In the genomic region with DNA sequence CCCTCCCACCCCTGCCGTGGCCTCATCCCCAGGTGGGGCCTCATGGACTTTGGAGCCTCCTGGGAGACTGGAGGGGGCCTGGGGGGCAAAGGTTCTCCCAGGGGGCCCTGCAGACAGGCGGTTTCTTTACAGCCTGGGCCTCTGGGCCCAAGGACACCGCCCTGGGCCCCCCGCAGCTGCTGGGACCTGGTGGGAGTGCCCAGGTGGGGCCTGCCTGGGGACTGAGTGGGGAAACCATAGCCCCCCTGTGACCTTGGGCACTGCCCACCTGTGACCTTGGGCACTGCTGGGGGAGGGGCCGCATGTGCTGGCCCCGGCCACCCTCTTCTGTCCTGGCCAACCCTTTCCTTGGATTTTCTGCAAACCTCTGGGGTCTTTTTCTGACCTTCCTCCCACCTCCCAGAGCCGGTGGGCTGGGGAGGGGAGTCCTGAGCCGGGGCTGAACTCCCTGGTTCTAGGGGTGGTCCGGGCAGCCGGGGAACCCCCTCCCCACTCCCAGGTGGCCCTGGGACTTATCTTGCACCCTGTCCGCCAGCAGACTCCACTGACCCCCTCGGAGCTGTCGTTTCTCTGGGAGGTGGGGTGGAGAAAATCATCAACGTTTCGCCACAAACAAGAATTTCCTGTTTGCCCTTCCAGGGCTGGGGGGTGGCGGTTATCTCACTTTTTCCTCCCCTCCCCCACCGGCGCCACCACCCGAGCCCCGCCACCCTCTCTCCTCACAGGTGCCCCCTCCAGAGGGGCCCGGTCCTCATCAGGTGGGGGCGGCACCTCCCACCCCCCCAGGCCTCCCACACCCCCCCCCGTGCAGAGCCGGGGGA, we compare ENCODE assay signal across 11 cellular contexts. TPM values are rescaled to one million over a fixed set of nuclear protein-coding genes. Genes with fewer than 3 reads are reported as not detected.
DNase-seq lines count a peak whose midpoint lies in the region; TF ChIP-seq lines count a peak whose summit lies in the region.
"Had no signal": no experiment of that assay in that cellular context is flagged by ENCODE, and none has a peak within 500 bp of the region (broad histone marks: within the 10 kb centered on the region; RNA-seq: fewer than 3 reads in every experiment).

No MANE protein-coding gene starts in this region.

- peaks cover 30% of the 10 kb centered on the region for H3F3A ChIP-seq in neural progenitor cell (ENCODE audit: low read depth)

- intact Hi-C loops in posterior cingulate gyrus (cut with DNase I) = no loop called here

- no peaks in the 10 kb centered on the region for H3K9me3 ChIP-seq in effector memory CD4-positive, alpha-beta T cell (ENCODE audit: control insufficient read depth, low read length)
- no peaks in the 10 kb centered on the region for H3K9me3 ChIP-seq in neural progenitor cell (ENCODE audit: low read depth)

- peak overlapping the region; percentile 77 to 93 (median 86) for H3K4me3 Mint-ChIP-seq in IgD-negative memory B cell
- no peak overlapping the region for H3K4me3 Mint-ChIP-seq in neural progenitor cell

- H3K4me1 ChIP-seq in effector memory CD4-positive, alpha-beta T cell (ENCODE audit: control insufficient read depth, insufficient read depth, low read length, poor library complexity, severe bottlenecking) = peaks cover 15% of the 10 kb centered on the region
- peaks cover 47% of the 10 kb centered on the region for H3K4me1 ChIP-seq in neural progenitor cell

- H3K36me3 ChIP-seq in effector memory CD4-positive, alpha-beta T cell (ENCODE audit: control insufficient read depth, insufficient read depth, low read length) = no peaks in the 10 kb centered on the region
- no peaks in the 10 kb centered on the region for H3K36me3 ChIP-seq in neural progenitor cell

- no peak overlapping the region for H3K27ac ChIP-seq in effector memory CD4-positive, alpha-beta T cell (ENCODE audit: insufficient read depth, low read length, poor library complexity, severe bottlenecking)
- peak overlapping the region; percentile 58 for H3K27ac ChIP-seq in neural progenitor cell
- H3K27ac ChIP-seq: KMS-11 had no signal

- H3K36me3 Mint-ChIP-seq in IgD-negative memory B cell (peaks cover 2% of the 10 kb centered on the region), neural progenitor cell (no peaks in the 10 kb centered on the region)

- no peak for TF ChIP-seq CTCF in neural progenitor cell (IDR thresholded peaks at IDR 0.05)

- peak overlapping the region; percentile 92 to 96 (median 96) for H3K27ac Mint-ChIP-seq in IgD-negative memory B cell
- H3K27ac Mint-ChIP-seq in neural progenitor cell = no peak overlapping the region

- no peaks in the 10 kb centered on the region for H3K9me3 Mint-ChIP-seq in IgD-negative memory B cell
- H3K9me3 Mint-ChIP-seq in neural progenitor cell = no peaks in the 10 kb centered on the region

- DNase-seq in EL (peak; percentile 26), neural progenitor cell (ENCODE audit: low spot score) (no peak), DMS114 treated with DMSO at 0.1 percent for 48 hours (lab: John Stamatoyannopoulos, UW; ENCODE audit: unreplicated experiment) (no peak), posterior cingulate gyrus (no peak), NCI-H146 treated with DMSO at 0.1 percent for 48 hours (lab: John Stamatoyannopoulos, UW; ENCODE audit: unreplicated experiment) (no peak), dedifferentiated amniotic fluid mesenchymal stem cell (ENCODE audit: extremely low spot score) (no peak)
- DNase-seq in effector memory CD4-positive, alpha-beta T cell = no peak
- DNase-seq: cortex of kidney had no signal

- peak overlapping the region; percentile 22 for H3K4me3 ChIP-seq in effector memory CD4-positive, alpha-beta T cell (ENCODE audit: insufficient read depth, low read depth, low read length, poor library complexity, severe bottlenecking)
- no peak overlapping the region for H3K4me3 ChIP-seq in neural progenitor cell

- no peak overlapping the region for H3K9ac ChIP-seq in neural progenitor cell
- H3K9ac ChIP-seq: KMS-11 had no signal

- peaks cover 84% of the 10 kb centered on the region for H4K20me1 ChIP-seq in neural progenitor cell (ENCODE audit: low read depth)

- H3K27me3 Mint-ChIP-seq in IgD-negative memory B cell = no peaks in the 10 kb centered on the region
- peaks cover 2% of the 10 kb centered on the region for H3K27me3 Mint-ChIP-seq in neural progenitor cell (ENCODE audit: insufficient read depth, low read depth)

- H3K27me3 ChIP-seq in effector memory CD4-positive, alpha-beta T cell (replicated peaks; ENCODE audit: control insufficient read depth, insufficient read depth, low read length, poor library complexity, severe bottlenecking) = no peaks in the 10 kb centered on the region
- H3K27me3 ChIP-seq in neural progenitor cell = no peaks in the 10 kb centered on the region

- peaks cover 68% of the 10 kb centered on the region for H3K79me2 ChIP-seq in neural progenitor cell (ENCODE audit: low read depth)

- peaks cover 13 to 34% (median 24%) of the 10 kb centered on the region in 3 donors for H3K4me1 Mint-ChIP-seq in IgD-negative memory B cell
- peaks cover 36% of the 10 kb centered on the region for H3K4me1 Mint-ChIP-seq in neural progenitor cell

- no peak overlapping the region for H2AFZ ChIP-seq in neural progenitor cell (replicated peaks)

- H3K4me2 ChIP-seq in neural progenitor cell = peak overlapping the region; percentile 38
- H3K4me2 ChIP-seq: KMS-11 had no signal

RNA-seq across cellular contexts. Expression of gene ARID3A, which starts 27.1 kb away (rescaled TPM):
- polyA plus RNA-seq in IgD-negative memory B cell = 4.2 TPM
- 25.5 and 68.7 TPM in 2 replicates for total RNA-seq in neural progenitor cell (ENCODE audit: low replicate concordance)

RNA-seq across cellular contexts. Expression of gene WDR18, which starts 31.3 kb away (rescaled TPM):
- polyA plus RNA-seq in IgD-negative memory B cell = 53.4 TPM
- total RNA-seq in neural progenitor cell (ENCODE audit: low replicate concordance) = 38.6 and 156 TPM in 2 replicates

RNA-seq across cellular contexts. Expression of gene KISS1R, which starts 35.8 kb away (rescaled TPM):
- 3.9 TPM for polyA plus RNA-seq in IgD-negative memory B cell
- 0.77 TPM in 1 of 2 replicates, not detected in the other for total RNA-seq in neural progenitor cell (ENCODE audit: low replicate concordance)

RNA-seq across cellular contexts. Expression of gene R3HDM4, which starts 39.9 kb away (rescaled TPM):
- polyA plus RNA-seq in IgD-negative memory B cell = 322 TPM
- total RNA-seq in neural progenitor cell (ENCODE audit: low replicate concordance) = 22.7 and 58.2 TPM in 2 replicates

RNA-seq across cellular contexts. Expression of gene GRIN3B, which starts 47.3 kb away (rescaled TPM):
- not detected for polyA plus RNA-seq in IgD-negative memory B cell
- total RNA-seq in neural progenitor cell (ENCODE audit: low replicate concordance) = 5.4 and 5.9 TPM in 2 replicates
- total RNA-seq: lower leg skin had no signal
